26 cellular contexts compared by ENCODE assay signal in genomic region chr5:177140312-177140711, GRCh38. TPM values are rescaled to one million over a fixed set of nuclear protein-coding genes. Genes with fewer than 3 reads are reported as not detected.
A peak's percentile ranks its signal among the peaks of the same experiment; 100 is the strongest.
DNase-seq lines count a peak whose midpoint lies in the region; ATAC-seq and TF ChIP-seq lines count a peak whose summit lies in the region.
"Had no signal": no experiment of that assay in that cellular context is flagged by ENCODE, and none has a peak within 500 bp of the region (broad histone marks: within the 10 kb centered on the region; RNA-seq: fewer than 3 reads in every experiment).

No MANE protein-coding gene starts in this region.

- H2AK5ac ChIP-seq in IMR-90 (ENCODE audit: low read depth, low read length), result no peak overlapping the region

- TF ChIP-seq CTCF in IMR-90 (conservative IDR thresholded peaks at IDR 0.05; ENCODE audit: low read depth, low read length) (no peak), brain (conservative IDR thresholded peaks at IDR 0.05) (no peak), neutrophil (IDR thresholded peaks at IDR 0.05) (no peak)

- intact Hi-C loops in IMR-90 (cut with micrococcal nuclease), result no loop called here

- peaks cover 27% of the 10 kb centered on the region for H3K36me3 ChIP-seq in IMR-90 (ENCODE audit: control insufficient read depth, insufficient read depth, low read length)
- H3K36me3 ChIP-seq in neutrophil, result peaks cover 47% of the 10 kb centered on the region
- H3K36me3 ChIP-seq: ovary had no signal

- peaks cover 21% of the 10 kb centered on the region; the same call in 1 of the 2 replicates for H4K20me1 ChIP-seq in IMR-90 (ENCODE audit: insufficient read depth, low read length)

- H4K8ac ChIP-seq in IMR-90 (ENCODE audit: low read depth in 2 of 2, low read length in 2 of 2), result no peak overlapping the region

- no peak overlapping the region for H2BK20ac ChIP-seq in IMR-90 (ENCODE audit: low read depth, low read length)

- peaks cover 32 to 62% of the 10 kb centered on the region in 2 experiments for H3K79me1 ChIP-seq in IMR-90 (ENCODE audit: low read depth in 1 of 2, low read length in 2 of 2)

- no peak overlapping the region for H3K4me3 ChIP-seq in IMR-90 (ENCODE audit: insufficient read depth, low read depth, low read length)
- no peak overlapping the region for H3K4me3 ChIP-seq in neutrophil (ENCODE audit: low read depth in 1 of 2, low read length in 1 of 2)
- H3K4me3 ChIP-seq: lung, ovary, PC-9, SJSA1, thyroid gland had no signal

- no peak overlapping the region for H2BK5ac ChIP-seq in IMR-90 (ENCODE audit: low read depth, low read length, poor library complexity, severe bottlenecking)

- no peaks in the 10 kb centered on the region for H3K9me3 Mint-ChIP-seq in activated T-cell treated with anti-CD3 and anti-CD28 coated beads, Interleukin-2, amount 50 U/mL, for 72 hours
- H3K9me3 Mint-ChIP-seq in brain, result no peaks in the 10 kb centered on the region
- H3K9me3 Mint-ChIP-seq: stimulated activated naive B cell treated with anti-CD40 and anti-IgM and Interleukin-4, amounts not matched to agents 10 μg/mL and 1 μg/mL and 100 μg/mL, for 72 hours had no signal

- no peak overlapping the region for H3K14ac ChIP-seq in IMR-90 (replicated peaks; ENCODE audit: low read depth, low read length)

- H3K27me3 ChIP-seq in IMR-90 (ENCODE audit: control insufficient read depth, insufficient read depth, low read length) (no peaks in the 10 kb centered on the region), neutrophil (no peaks in the 10 kb centered on the region)
- H3K27me3 ChIP-seq: ovary, SJSA1, thyroid gland had no signal

- no peak overlapping the region for H3K56ac ChIP-seq in IMR-90 (ENCODE audit: extremely low read depth, insufficient read depth, low read length)

- H3K23ac ChIP-seq in IMR-90 (ENCODE audit: low read depth, low read length), result no peak overlapping the region

- BruUV-seq in IMR-90 (replicated peaks; lab: Mats Ljungman, UMichigan), result no TSS peak

- H3K4me1 ChIP-seq in IMR-90 (ENCODE audit: control insufficient read depth, insufficient read depth, low read length) (peaks cover 8% of the 10 kb centered on the region), neutrophil (ENCODE audit: control insufficient read depth in 1 of 2, insufficient read depth in 1 of 2, low read depth in 1 of 2, low read length in 1 of 2) (peaks cover 33 to 36% of the 10 kb centered on the region in 2 experiments)

- no peak overlapping the region for H3K4ac ChIP-seq in IMR-90 (ENCODE audit: low read depth, low read length)

- no peak for TF ChIP-seq POLR2A in IMR-90 (IDR thresholded peaks at IDR 0.05; ENCODE audit: low read depth, low read length)

- H3K36me3 Mint-ChIP-seq in activated T-cell treated with anti-CD3 and anti-CD28 coated beads, Interleukin-2, amount 50 U/mL, for 72 hours (ENCODE audit: insufficient read depth in 2 of 2), result peaks cover 10 to 47% of the 10 kb centered on the region in 2 donors
- H3K36me3 Mint-ChIP-seq in brain, result peaks cover 91% of the 10 kb centered on the region

- dilution Hi-C loops in IMR-90 (cut with HindIII; ENCODE audit: low sequenced_read_pairs, unreplicated experiment), result no loop called here

- H3K27ac ChIP-seq in IMR-90 (ENCODE audit: insufficient read depth, low read length) (no peak overlapping the region), neutrophil (peak overlapping the region; percentile 43)
- H3K27ac ChIP-seq: ovary, PC-9, SJSA1, thyroid gland had no signal

- CTCF ChIA-PET in IMR-90 (lab: Yijun Ruan, JAX), result no interaction called here

- peaks cover 12% of the 10 kb centered on the region for H3K9me1 ChIP-seq in IMR-90 (ENCODE audit: insufficient read depth, low read length)

- no peak for TF ChIP-seq RAD21 in IMR-90 (IDR thresholded peaks at IDR 0.05; ENCODE audit: low read length)

- no CpG with 5 or more reads among the region's 2 CpGs for WGBS in IMR-90 (ENCODE audit: extremely low coverage in 2 of 2, insufficient read length in 1 of 2), 2 experiments

- H4K5ac ChIP-seq in IMR-90 (ENCODE audit: low read depth, low read length), result no peak overlapping the region

- POLR2A ChIA-PET in IMR-90 (lab: Charles Lee; ENCODE audit: unreplicated experiment), result interaction anchor here (0.6 kb wide), 1 partner anchor 16 kb away, joined by 3 read pairs; no protein-coding TSS in a partner anchor

- peak overlapping the region; percentile 24 for H3K27ac Mint-ChIP-seq in activated T-cell treated with anti-CD3 and anti-CD28 coated beads, Interleukin-2, amount 50 U/mL, for 72 hours
- peak overlapping the region in 4 of 5 experiments; percentile 1 to 17 (median 8) for H3K27ac Mint-ChIP-seq in brain
- H3K27ac Mint-ChIP-seq: stimulated activated naive B cell treated with anti-CD40 and anti-IgM and Interleukin-4, amounts not matched to agents 10 μg/mL and 1 μg/mL and 100 μg/mL, for 72 hours had no signal

- in situ Hi-C loops in IMR-90 (cut with MboI; ENCODE audit: low sequenced_read_pairs), result no loop called here

- H3K4me3 Mint-ChIP-seq in activated T-cell treated with anti-CD3 and anti-CD28 coated beads, Interleukin-2, amount 50 U/mL, for 72 hours, result peak overlapping the region in 1 of 2 donors; percentile 16
- peak overlapping the region in 1 of 5 experiments; percentile 13 for H3K4me3 Mint-ChIP-seq in brain
- H3K4me3 Mint-ChIP-seq: stimulated activated naive B cell treated with anti-CD40 and anti-IgM and Interleukin-4, amounts not matched to agents 10 μg/mL and 1 μg/mL and 100 μg/mL, for 72 hours had no signal

- H3K18ac ChIP-seq in IMR-90 (ENCODE audit: low read depth, low read length), result no peak overlapping the region

- no peaks in the 10 kb centered on the region for H3K27me3 Mint-ChIP-seq in activated T-cell treated with anti-CD3 and anti-CD28 coated beads, Interleukin-2, amount 50 U/mL, for 72 hours (ENCODE audit: low read depth)
- no peaks in the 10 kb centered on the region for H3K27me3 Mint-ChIP-seq in brain
- H3K27me3 Mint-ChIP-seq: stimulated activated naive B cell treated with anti-CD40 and anti-IgM and Interleukin-4, amounts not matched to agents 10 μg/mL and 1 μg/mL and 100 μg/mL, for 72 hours had no signal

- peaks cover 67% of the 10 kb centered on the region for H3K4me1 Mint-ChIP-seq in activated T-cell treated with anti-CD3 and anti-CD28 coated beads, Interleukin-2, amount 50 U/mL, for 72 hours (ENCODE audit: low read depth)
- peaks cover 54% of the 10 kb centered on the region for H3K4me1 Mint-ChIP-seq in brain

- no peak overlapping the region for H3K9ac ChIP-seq in IMR-90 (ENCODE audit: low read depth, low read length)

- no peak overlapping the region for H2AFZ ChIP-seq in IMR-90 (replicated peaks; ENCODE audit: low read length, poor library complexity)
- H2AFZ ChIP-seq: PC-9 had no signal

- H2AK9ac ChIP-seq in IMR-90 (replicated peaks; ENCODE audit: low read depth, low read length, poor library complexity), result no peak overlapping the region

- DNase-seq in activated T-cell treated with anti-CD3 and anti-CD28 coated beads, Interleukin-2, amount 50 U/mL, for 72 hours, result no peak
- no peak for DNase-seq in activated T-cell treated with anti-CD3 and anti-CD28 coated beads, Interleukin-2, amount 50 U/mL, for 1 hour
- DNase-seq in IMR-90, result no peak
- DNase-seq: ACHN; activated naive CD4-positive, alpha-beta T cell; C1 segment of cervical spinal cord; cerebellar nuclear complex; DMS153; effector CD4-positive, alpha-beta T cell; GDM1; KG1; MV-4-11; NCI-H187; NCI-H226; PC-9; stimulated activated naive B cell treated with anti-CD40 and anti-IgM and Interleukin-4, amounts not matched to agents 10 μg/mL and 1 μg/mL and 100 μg/mL, for 72 hours; thyroid gland had no signal

- H2BK120ac ChIP-seq in IMR-90 (ENCODE audit: low read depth, low read length), result no peak overlapping the region

- H3K9me3 ChIP-seq in IMR-90 (ENCODE audit: control insufficient read depth, insufficient read depth, low read length), result no peaks in the 10 kb centered on the region
- no peaks in the 10 kb centered on the region for H3K9me3 ChIP-seq in neutrophil
- H3K9me3 ChIP-seq: ovary, SJSA1, thyroid gland had no signal

- H4K91ac ChIP-seq in IMR-90 (ENCODE audit: insufficient read depth, low read depth, low read length), result no peak overlapping the region

- H2BK15ac ChIP-seq in IMR-90 (ENCODE audit: low read depth, low read length), result no peak overlapping the region

- ATAC-seq in activated T-cell treated with anti-CD3 and anti-CD28 coated beads, Interleukin-2, amount 50 U/mL, for 72 hours (replicated peaks in 1 of 2), result no peak
- ATAC-seq in IMR-90 (ENCODE audit: low read depth) (no peak), HG02763 (IDR thresholded peaks at IDR 0.05; ENCODE audit: unreplicated experiment) (no peak), HG03432 (IDR thresholded peaks at IDR 0.05; ENCODE audit: unreplicated experiment) (no peak), HG03196 (IDR thresholded peaks at IDR 0.05; ENCODE audit: unreplicated experiment) (no peak)
- ATAC-seq: esophagus mucosa; stimulated activated naive B cell treated with anti-CD40 and anti-IgM and Interleukin-4, amounts not matched to agents 10 μg/mL and 1 μg/mL and 100 μg/mL, for 72 hours had no signal

- H3K4me2 ChIP-seq in IMR-90 (ENCODE audit: low read depth, low read length), result no peak overlapping the region
- H3K4me2 ChIP-seq: PC-9 had no signal

TF ChIP-seq in IMR-90, 13 proteins besides CTCF, POLR2A, EP300 and RAD21 (continues in another document):
- TF ChIP-seq ELK1 (IDR thresholded peaks at IDR 0.05; ENCODE audit: borderline replicate concordance, low read depth, low read length), result no peak
- TF ChIP-seq CHD1 (IDR thresholded peaks at IDR 0.05; ENCODE audit: low read depth, low read length), result no peak

RNA-seq across cellular contexts. Expression of gene NSD1, which starts 6.7 kb away (rescaled TPM):
- 100 to 1,000 TPM in 1 of 2 donors, 10 to 100 TPM in 1; 89.8 to 114 TPM for total RNA-seq in activated T-cell treated with anti-CD3 and anti-CD28 coated beads, Interleukin-2, amount 50 U/mL, for 72 hours
- total RNA-seq in IMR-90 (2012; rRNA removed), result 31.0 and 34.2 TPM in 2 replicates
- polyA plus RNA-seq in IMR-90 (2012; rRNA removed) (7.7 and 8.1 TPM in 2 replicates), brain (ENCODE audit: insufficient read depth, low read depth, low replicate concordance) (21.1 TPM)
- polyA plus RNA-seq in IMR-90 (2012; cell fraction: cytosol; rRNA removed), result 2.4 and 3.2 TPM in 2 replicates
- 5.7 and 14.9 TPM in 2 replicates for polyA plus RNA-seq in IMR-90 (2012; cell fraction: nucleus; rRNA removed; ENCODE audit: low replicate concordance)

RNA-seq across cellular contexts. Expression of gene FGFR4, which starts 53.6 kb away (rescaled TPM):
- total RNA-seq in activated T-cell treated with anti-CD3 and anti-CD28 coated beads, Interleukin-2, amount 50 U/mL, for 72 hours, result 1 to 10 TPM in 1 of 2 donors, under 1 TPM in 1; 0.62 to 1.1 TPM
- 0.90 and 1.7 TPM in 2 replicates for total RNA-seq in IMR-90 (2012; rRNA removed)
- polyA plus RNA-seq in IMR-90 (2012; rRNA removed) (2.4 TPM in 2 replicates), brain (ENCODE audit: insufficient read depth, low read depth, low replicate concordance) (0.36 TPM)
- 2.5 TPM in 2 replicates for polyA plus RNA-seq in IMR-90 (2012; cell fraction: cytosol; rRNA removed)
- 5.8 and 8.5 TPM in 2 replicates for polyA plus RNA-seq in IMR-90 (2012; cell fraction: nucleus; rRNA removed; ENCODE audit: low replicate concordance)
